8 cellular contexts compared by ENCODE assay signal in genomic region chr12:75505706-75506312, GRCh38. TPM values are rescaled to one million over a fixed set of nuclear protein-coding genes. Genes with fewer than 3 reads are reported as not detected.
DNase-seq lines count a peak whose midpoint lies in the region; ATAC-seq and TF ChIP-seq lines count a peak whose summit lies in the region.

No MANE protein-coding gene starts in this region.

- H3K36me3 ChIP-seq in left lung, result peaks cover 0 to 67% of the 10 kb centered on the region in 2 donors

- H3K4me3 Mint-ChIP-seq in HFFc6 (no peak overlapping the region), activated B cell treated with CpG ODN at 0.5 μM for 24 hours (no peak overlapping the region)

- ATAC-seq in activated B cell treated with CpG ODN at 0.5 μM for 24 hours (ENCODE audit: low read depth) (peak; percentile 45), left lung (peak; percentile 46), GM21786 (IDR thresholded peaks at IDR 0.05; ENCODE audit: unreplicated experiment) (no peak)

- H3K9me3 Mint-ChIP-seq in HFFc6, result no peaks in the 10 kb centered on the region
- H3K9me3 Mint-ChIP-seq in activated B cell treated with CpG ODN at 0.5 μM for 24 hours, result no peaks in the 10 kb centered on the region

- no peaks in the 10 kb centered on the region for H3K9me3 ChIP-seq in left lung

- TF ChIP-seq CTCF in HFFc6 (IDR thresholded peaks at IDR 0.05), result peak; percentile 88
- TF ChIP-seq CTCF in activated B cell treated with CpG ODN at 0.5 μM for 24 hours (IDR thresholded peaks at IDR 0.05), result no peak
- TF ChIP-seq CTCF in left lung (IDR thresholded peaks at IDR 0.05), result peak; percentile 30 to 45

- H3K4me1 Mint-ChIP-seq in HFFc6 (ENCODE audit: low read depth), result peaks cover 44% of the 10 kb centered on the region
- H3K4me1 Mint-ChIP-seq in activated B cell treated with CpG ODN at 0.5 μM for 24 hours, result peaks cover 17% of the 10 kb centered on the region

- H3K27me3 Mint-ChIP-seq in HFFc6 (ENCODE audit: insufficient read depth) (no peaks in the 10 kb centered on the region), activated B cell treated with CpG ODN at 0.5 μM for 24 hours (no peaks in the 10 kb centered on the region)

- peaks cover 7% of the 10 kb centered on the region for H3K36me3 Mint-ChIP-seq in HFFc6 (ENCODE audit: low read depth)
- peaks cover 40% of the 10 kb centered on the region for H3K36me3 Mint-ChIP-seq in activated B cell treated with CpG ODN at 0.5 μM for 24 hours (ENCODE audit: low read depth)

- H3K27ac Mint-ChIP-seq in HFFc6 (peak overlapping the region; percentile 53; the same call in 1 of the 2 replicates), activated B cell treated with CpG ODN at 0.5 μM for 24 hours (no peak overlapping the region)

- peaks cover 8 to 19% of the 10 kb centered on the region in 2 donors for H3K4me1 ChIP-seq in left lung

- H3K27me3 ChIP-seq in left lung, result no peaks in the 10 kb centered on the region

- H3K4me3 ChIP-seq in left lung, result no peak overlapping the region

- CTCF ChIA-PET in activated B cell treated with CpG ODN at 0.5 μM for 24 hours (lab: Charles Lee), result interaction anchor here (0.7 to 2.9 kb wide), 8 partner anchors 20 to 532 kb away, joined by 3 to 20 read pairs (median 10); partner anchors contain the start of genes GLIPR1L1 and GLIPR1L2

- DNase-seq in DMS114 treated with DMSO at 0.1 percent for 48 hours (lab: John Stamatoyannopoulos, UW; ENCODE audit: unreplicated experiment) (peak; percentile 15), HFFc6 (peak; percentile 36), activated B cell treated with CpG ODN at 0.5 μM for 24 hours (no peak), left lung (no peak), activated gamma-delta T cell treated with Interleukin-2 at 50 U/mL for 16 hours (no peak), NCI-H1930 (lab: John Stamatoyannopoulos, UW) (no peak), NCI-H2081 treated with DMSO at 0.1 percent for 48 hours (lab: John Stamatoyannopoulos, UW) (no peak)

- POLR2A ChIA-PET in activated B cell treated with CpG ODN at 0.5 μM for 24 hours (lab: Charles Lee), result no interaction called here

- no peak overlapping the region for H3K27ac ChIP-seq in left lung

- intact Hi-C loops in activated B cell treated with CpG ODN at 0.5 μM for 24 hours (cut with micrococcal nuclease) (loop anchor here (1.0 kb wide), 3 partner anchors 69 to 172 kb away; partner anchors contain the start of genes GLIPR1L1 and GLIPR1L2), left lung (cut with DNase I) (no loop called here)

RNA-seq across cellular contexts. Expression of gene KRR1, which starts 5.6 kb away (rescaled TPM):
- total RNA-seq in HFFc6 (2021; fragmentation: NEBNext Ultra II Directional; extraction: Animal tissue kit (Norgen Biotek cat#: 25700)), result 10 to 100 TPM; 52.4 to 64.4 (median 61.8) TPM
- total RNA-seq in activated B cell treated with CpG ODN at 0.5 μM for 24 hours (75.0 and 85.1 TPM in 2 replicates), left lung (10 to 100 TPM; 37.5 to 42.0 TPM)

RNA-seq across cellular contexts. Expression of gene GLIPR1, which starts 25.3 kb away (rescaled TPM):
- 100 to 1,000 TPM; 190 to 339 (median 278) TPM for total RNA-seq in HFFc6 (2021; fragmentation: NEBNext Ultra II Directional; extraction: Animal tissue kit (Norgen Biotek cat#: 25700))
- 44.7 and 45.4 TPM in 2 replicates for total RNA-seq in activated B cell treated with CpG ODN at 0.5 μM for 24 hours
- 10 to 100 TPM; 35.3 to 68.2 TPM for total RNA-seq in left lung

Comparison
In these comparisons a context has a peak if more than half of its experiments do, and no peak if none do; other contexts are left out.
1. DNase-seq: peak in DMS114 treated with DMSO at 0.1 percent for 48 hours (single experiment) and HFFc6 (single experiment); none in activated B cell treated with CpG ODN at 0.5 μM for 24 hours (single experiment), left lung (0 of 2), activated gamma-delta T cell treated with Interleukin-2 at 50 U/mL for 16 hours (single experiment), NCI-H1930 (0 of 2) and NCI-H2081 treated with DMSO at 0.1 percent for 48 hours (single experiment).